Comparison of ENCODE assay signal across 8 cellular contexts in genomic region chr11:44950625-44951472, GRCh38. TPM values are rescaled to one million over a fixed set of nuclear protein-coding genes. Genes with fewer than 3 reads are reported as not detected.
A peak's percentile ranks its signal among the peaks of the same experiment; 100 is the strongest.
DNase-seq lines count a peak whose midpoint lies in the region; ATAC-seq and TF ChIP-seq lines count a peak whose summit lies in the region.

TP53I11 (minus strand) TSS chr11:44950883; CDS start chr11:44938335, 12,548 bp downstream.

- H3K27ac ChIP-seq in right cardiac atrium (ENCODE audit: low read length): peak within 1 kb of the TSS; percentile 44

- 7% methylated on average over 83 of the region's 83 CpGs for WGBS in right cardiac atrium

- no peaks in the 10 kb centered on the region for H3K9me3 ChIP-seq in BE2C
- H3K9me3 ChIP-seq in right cardiac atrium (ENCODE audit: control insufficient read depth, low read length): no peaks in the 10 kb centered on the region

- H3K36me3 ChIP-seq in BE2C: no peaks in the 10 kb centered on the region

- intact Hi-C loops in right cardiac atrium (cut with DNase I): no loop called here

- DNase-seq in BE2C: peak; percentile 60
- DNase-seq in HK-2 (ENCODE audit: unreplicated experiment): peak; percentile 19
- peak; percentile 53 for DNase-seq in SW480 (ENCODE audit: low spot score)
- peak in 30 of 56 donors; percentile 9 to 70 (median 30) for DNase-seq in amygdala (lab: John Stamatoyannopoulos, UW)
- peak; percentile 88 to 95 (median 95) for DNase-seq in right cardiac atrium
- DNase-seq in retinal pigment epithelial cell (ENCODE audit: low read depth): peak; percentile 2
- no peak for DNase-seq in putamen (ENCODE audit: low spot score)

- H3K27me3 ChIP-seq in BE2C (peaks cover 7% of the 10 kb centered on the region), right cardiac atrium (ENCODE audit: control insufficient read depth, insufficient read depth) (no peaks in the 10 kb centered on the region)

- H3K4me1 ChIP-seq in BE2C (peaks cover 7% of the 10 kb centered on the region), right cardiac atrium (ENCODE audit: control insufficient read depth, insufficient read depth, low read length) (peaks cover 17% of the 10 kb centered on the region)

- peak; percentile 28 for TF ChIP-seq CTCF in BE2C (IDR thresholded peaks at IDR 0.05; ENCODE audit: low read depth, low read length)
- TF ChIP-seq CTCF in retinal pigment epithelial cell (conservative IDR thresholded peaks at IDR 0.05; ENCODE audit: low read depth, low read length): peak; percentile 43

- peak within 1 kb of the TSS; percentile 57 for H3K4me3 ChIP-seq in BE2C (ENCODE audit: low read depth, low read length)
- H3K4me3 ChIP-seq in right cardiac atrium (ENCODE audit: low read length): peak within 1 kb of the TSS; percentile 74
- H3K4me3 ChIP-seq in retinal pigment epithelial cell (ENCODE audit: low read length): peak within 1 kb of the TSS; percentile 68

- ATAC-seq in right cardiac atrium (peak; percentile 82 to 88), GM19023 (IDR thresholded peaks at IDR 0.05; ENCODE audit: unreplicated experiment) (no peak)

RNA-seq across cellular contexts. Expression of gene TP53I11, which starts in this region (rescaled TPM):
- 15.0 TPM for polyA plus RNA-seq in BE2C (2012; ENCODE audit: insufficient read depth, insufficient read length, low read depth)
- total RNA-seq in right cardiac atrium: 100 to 1,000 TPM in 1 of 4 donors, 10 to 100 TPM in 3; 50.9 to 105 (median 83.1) TPM
- polyA plus RNA-seq in right cardiac atrium: 81.2 TPM
